11 cellular contexts compared by ENCODE assay signal in genomic region chr1:16630661-16631247, GRCh38. TPM values are rescaled to one million over a fixed set of nuclear protein-coding genes. Genes with fewer than 3 reads are reported as not detected.
DNase-seq lines count a peak whose midpoint lies in the region; ATAC-seq and TF ChIP-seq lines count a peak whose summit lies in the region.
"Had no signal": no experiment of that assay in that cellular context is flagged by ENCODE, and none has a peak within 500 bp of the region (broad histone marks: within the 10 kb centered on the region; RNA-seq: fewer than 3 reads in every experiment).

No MANE protein-coding gene starts in this region.

- no peak overlapping the region for H3K27ac ChIP-seq in spleen
- H3K27ac ChIP-seq: hepatocyte had no signal

- H3K4me3 ChIP-seq in H7 (ENCODE audit: insufficient read depth, low read depth, low read length) (no peak overlapping the region), spleen (no peak overlapping the region)
- H3K4me3 ChIP-seq: hepatocyte had no signal

- no peaks in the 10 kb centered on the region for H3K9me3 ChIP-seq in spleen
- H3K9me3 ChIP-seq: testis had no signal

- H3K4me1 ChIP-seq in spleen, result peaks cover 0 to 2% (median 0%) of the 10 kb centered on the region in 6 donors
- H3K4me1 ChIP-seq: testis had no signal

- no peak for TF ChIP-seq CTCF in spleen (IDR thresholded peaks at IDR 0.05 in 8 of 11, conservative IDR thresholded peaks at IDR 0.05 in 3 of 11)

- TF ChIP-seq POLR2A in spleen (IDR thresholded peaks at IDR 0.05), result no peak

- intact Hi-C loops in spleen (cut with DNase I; ENCODE audit: low total_unique reads), result no loop called here

- no peak for ATAC-seq in HG02938 (IDR thresholded peaks at IDR 0.05; ENCODE audit: unreplicated experiment)

- 94 to 97% (median 95%) methylated on average over 36 of the region's 36 CpGs for WGBS in spleen, 5 donors

- H3K27me3 ChIP-seq in H7 (ENCODE audit: control insufficient read depth, insufficient read depth, low read length) (no peaks in the 10 kb centered on the region), spleen (replicated peaks in 1 of 7) (no peaks in the 10 kb centered on the region)
- H3K27me3 ChIP-seq: hepatocyte, testis had no signal

- DNase-seq in H7, result peak; percentile 81
- peak; percentile 53 for DNase-seq in activated CD8-positive, alpha-beta memory T cell treated with anti-CD3 and anti-CD28 coated beads, Interleukin-2, amount 50 U/mL, for 48 hours
- peak; percentile 40 for DNase-seq in iPS-NIHi11 (ENCODE audit: low spot score)
- peak; percentile 83 for DNase-seq in spleen
- DNase-seq in glomerular visceral epithelial cell (ENCODE audit: extremely low spot score), result no peak
- no peak for DNase-seq in NCI-H226
- DNase-seq: NCI-H446 treated with DMSO at 0.1 percent for 48 hours, T-helper 9 cell, testis had no signal

- H3K36me3 ChIP-seq in H7 (replicated peaks; ENCODE audit: control insufficient read depth, insufficient read depth, low read length), result peaks cover 22% of the 10 kb centered on the region
- peaks cover 19 to 100% (median 85%) of the 10 kb centered on the region in 6 donors for H3K36me3 ChIP-seq in spleen

RNA-seq across cellular contexts. Expression of gene NBPF1, which starts 17.4 kb away (rescaled TPM):
- total RNA-seq in H7 (2014; rRNA removed; shearing (Covaris generic)), result 6.8 and 14.4 TPM in 2 replicates
- total RNA-seq in spleen, result 10 to 100 TPM; 22.0 to 60.7 (median 33.7) TPM
- 1 to 10 TPM; 1.3 to 7.2 (median 2.9) TPM for polyA plus RNA-seq in spleen

RNA-seq across cellular contexts. Expression of gene RNU1-3, which starts 36.0 kb away (rescaled TPM):
- under 0.01 TPM in 2 replicates for total RNA-seq in H7 (2014; rRNA removed; shearing (Covaris generic))
- total RNA-seq in spleen, result 1,000 to 10,000 TPM in 4 of 7 donors, under 1 TPM in 3; under 0.01 to 8,075 (median 6,234) TPM
- not detected for polyA plus RNA-seq in spleen
- polyA plus RNA-seq: hepatocyte had no signal

Comparison
In these comparisons a context has a peak if more than half of its experiments do, and no peak if none do; other contexts are left out.
1. DNase-seq: peak in H7 (single experiment), activated CD8-positive, alpha-beta memory T cell treated with anti-CD3 and anti-CD28 coated beads, Interleukin-2, amount 50 U/mL, for 48 hours (single experiment), iPS-NIHi11 (single experiment) and spleen (single experiment); none in glomerular visceral epithelial cell (single experiment) and NCI-H226 (single experiment).